10 cellular contexts compared by ENCODE assay signal in the genomic region with DNA sequence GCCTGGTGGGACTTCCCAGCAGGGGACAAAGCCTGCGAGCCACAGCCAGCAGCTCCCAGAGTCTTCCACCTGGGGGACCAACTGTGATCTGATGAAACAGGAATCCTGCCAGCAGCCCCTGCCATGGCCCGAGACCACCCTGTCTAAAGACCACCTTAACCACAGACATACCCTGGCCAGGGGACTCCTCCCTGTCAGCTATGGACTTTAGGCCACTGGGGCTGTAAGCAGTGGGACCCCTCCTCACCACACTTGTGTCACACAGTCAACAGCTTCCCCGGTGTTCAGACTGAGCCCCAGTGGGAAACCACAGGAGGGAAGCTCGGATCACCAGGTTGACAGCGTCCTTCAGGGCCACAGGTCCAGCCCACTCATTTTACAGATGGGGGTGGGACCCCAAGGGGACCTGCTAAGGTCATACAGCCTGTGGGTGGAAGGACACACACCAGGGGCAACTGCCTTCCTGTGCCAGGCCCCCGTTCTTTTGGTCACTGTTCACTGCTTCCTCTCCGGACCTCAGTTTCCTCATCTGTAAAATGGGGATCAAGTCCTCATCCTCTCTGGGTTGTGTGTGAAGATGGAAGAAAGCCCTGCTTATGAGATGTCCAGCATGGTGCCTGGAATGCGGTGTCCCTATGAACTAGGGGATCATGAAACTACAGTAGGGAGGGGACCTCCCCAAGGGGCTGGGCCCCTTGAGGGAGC. TPM values are rescaled to one million over a fixed set of nuclear protein-coding genes. Genes with fewer than 3 reads are reported as not detected.
DNase-seq lines count a peak whose midpoint lies in the region; TF ChIP-seq lines count a peak whose summit lies in the region.
"Had no signal": no experiment of that assay in that cellular context is flagged by ENCODE, and none has a peak within 500 bp of the region (broad histone marks: within the 10 kb centered on the region; RNA-seq: fewer than 3 reads in every experiment).

No MANE protein-coding gene starts in this region.

- peak overlapping the region; percentile 19 for H3K23ac ChIP-seq in mesendoderm (ENCODE audit: low read length)

- H3K4me3 Mint-ChIP-seq in activated T-helper 1 cell treated with anti-CD3 and anti-CD28 coated beads, Interleukin-12 subunit alpha, Interleukin-12 subunit beta, Interleukin-2, Interleukin-4 antibody, amounts not matched to agents 30 ng/mL and 10 ng/mL and 1 ng/mL, durations not matched to agents 14 hours and 24 hours and 36 hours: no peak overlapping the region
- H3K4me3 Mint-ChIP-seq: natural killer cell had no signal

- H3K27me3 Mint-ChIP-seq in activated T-helper 1 cell treated with anti-CD3 and anti-CD28 coated beads, Interleukin-12 subunit alpha, Interleukin-12 subunit beta, Interleukin-2, Interleukin-4 antibody, amounts not matched to agents 30 ng/mL and 10 ng/mL and 1 ng/mL, durations not matched to agents 14 hours and 24 hours and 36 hours (ENCODE audit: insufficient read depth): peaks cover 3% of the 10 kb centered on the region

- no peaks in the 10 kb centered on the region for H3K36me3 Mint-ChIP-seq in activated T-helper 1 cell treated with anti-CD3 and anti-CD28 coated beads, Interleukin-12 subunit alpha, Interleukin-12 subunit beta, Interleukin-2, Interleukin-4 antibody, amounts not matched to agents 30 ng/mL and 10 ng/mL and 1 ng/mL, durations not matched to agents 14 hours and 24 hours and 36 hours (ENCODE audit: low read depth)
- H3K36me3 Mint-ChIP-seq: natural killer cell had no signal

- H3K36me3 ChIP-seq in HUES64 (ENCODE audit: insufficient read depth, low read length) (peaks cover 66% of the 10 kb centered on the region), breast epithelium (no peaks in the 10 kb centered on the region), mesendoderm (ENCODE audit: control insufficient read depth, insufficient read depth, low read length) (peaks cover 36% of the 10 kb centered on the region), thyroid gland (peaks cover 12 to 16% of the 10 kb centered on the region in 2 donors), HAP-1 (replicated peaks) (peaks cover 51% of the 10 kb centered on the region)

- peak overlapping the region; percentile 51 for H2BK5ac ChIP-seq in mesendoderm (ENCODE audit: low read length)

- TF ChIP-seq POLR2A in breast epithelium (IDR thresholded peaks at IDR 0.05) (no peak), thyroid gland (IDR thresholded peaks at IDR 0.05) (no peak)

- H4K8ac ChIP-seq in mesendoderm (ENCODE audit: low read depth, low read length): no peak overlapping the region

- H3K4ac ChIP-seq in mesendoderm (ENCODE audit: low read depth, low read length): peak overlapping the region; percentile 49

- H3K9ac ChIP-seq in HUES64 (ENCODE audit: low read depth, low read length) (no peak overlapping the region), mesendoderm (ENCODE audit: low read length) (peak overlapping the region; percentile 48)

- H3K79me2 ChIP-seq in mesendoderm (ENCODE audit: control insufficient read depth, insufficient read depth, low read length): peaks cover 99% of the 10 kb centered on the region

- H4K5ac ChIP-seq in mesendoderm (ENCODE audit: low read length): no peak overlapping the region

- WGBS in HUES64: 84% methylated on average over 8 of the region's 8 CpGs
- no CpG with 5 or more reads among the region's 8 CpGs for WGBS in mesendoderm (ENCODE audit: extremely low coverage, insufficient coverage, low lambda C conversion rate)
- WGBS in thyroid gland, 2 donors: 34 to 71% methylated on average over 4 to 5 of the region's 8 CpGs

- intact Hi-C loops in breast epithelium (cut with DNase I; ENCODE audit: low total_unique reads) (no loop called here), thyroid gland (cut with DNase I) (loop anchor here (5.0 kb wide), 1 partner anchor 33 kb away; no protein-coding TSS in a partner anchor)
- intact Hi-C loops in activated T-helper 1 cell treated with anti-CD3 and anti-CD28 coated beads, Interleukin-12 subunit alpha, Interleukin-12 subunit beta, Interleukin-2, Interleukin-4 antibody, amounts not matched to agents 30 ng/mL and 10 ng/mL and 1 ng/mL, durations not matched to agents 14 hours and 24 hours and 36 hours (cut with micrococcal nuclease): no loop called here

- H3K4me1 ChIP-seq in HUES64 (ENCODE audit: insufficient read depth, low read length) (peaks cover 61% of the 10 kb centered on the region), breast epithelium (peaks cover 12 to 19% of the 10 kb centered on the region in 2 donors), mesendoderm (ENCODE audit: control insufficient read depth, low read depth, low read length) (peaks cover 52% of the 10 kb centered on the region), thyroid gland (peaks cover 69 to 80% of the 10 kb centered on the region in 2 donors), HAP-1 (no peaks in the 10 kb centered on the region)

- no peaks in the 10 kb centered on the region for H3K9me3 Mint-ChIP-seq in activated T-helper 1 cell treated with anti-CD3 and anti-CD28 coated beads, Interleukin-12 subunit alpha, Interleukin-12 subunit beta, Interleukin-2, Interleukin-4 antibody, amounts not matched to agents 30 ng/mL and 10 ng/mL and 1 ng/mL, durations not matched to agents 14 hours and 24 hours and 36 hours
- H3K9me3 Mint-ChIP-seq: natural killer cell had no signal

- no peak overlapping the region for H2BK120ac ChIP-seq in mesendoderm (ENCODE audit: low read depth, low read length)

- H2BK15ac ChIP-seq in mesendoderm (replicated peaks; ENCODE audit: low read depth): no peak overlapping the region

- peaks cover 8% of the 10 kb centered on the region for H3K4me1 Mint-ChIP-seq in activated T-helper 1 cell treated with anti-CD3 and anti-CD28 coated beads, Interleukin-12 subunit alpha, Interleukin-12 subunit beta, Interleukin-2, Interleukin-4 antibody, amounts not matched to agents 30 ng/mL and 10 ng/mL and 1 ng/mL, durations not matched to agents 14 hours and 24 hours and 36 hours (ENCODE audit: low read depth)

- H3K27me3 ChIP-seq in HUES64 (ENCODE audit: insufficient read depth, low read length) (no peaks in the 10 kb centered on the region), breast epithelium (no peaks in the 10 kb centered on the region), mesendoderm (ENCODE audit: insufficient read depth, low read length, poor library complexity) (no peaks in the 10 kb centered on the region), thyroid gland (no peaks in the 10 kb centered on the region), HAP-1 (ENCODE audit: low read depth) (no peaks in the 10 kb centered on the region)
- H3K27me3 ChIP-seq: foreskin keratinocyte had no signal

- no peak for TF ChIP-seq CTCF in breast epithelium (IDR thresholded peaks at IDR 0.05)
- no peak for TF ChIP-seq CTCF in thyroid gland (IDR thresholded peaks at IDR 0.05)

- H3K9me3 ChIP-seq in HUES64 (ENCODE audit: insufficient read depth, low read depth, low read length) (no peaks in the 10 kb centered on the region), breast epithelium (no peaks in the 10 kb centered on the region), thyroid gland (no peaks in the 10 kb centered on the region), HAP-1 (no peaks in the 10 kb centered on the region)

- no peak overlapping the region for H3K4me2 ChIP-seq in mesendoderm (ENCODE audit: low read length)

- H3K56ac ChIP-seq in mesendoderm (ENCODE audit: low read length): peak overlapping the region; percentile 81

- DNase-seq in breast epithelium (ENCODE audit: low spot score in 2 of 2) (no peak), mesendoderm (no peak), thyroid gland (no peak), NCI-H1694 treated with DMSO at 0.1 percent for 48 hours (lab: John Stamatoyannopoulos, UW) (no peak), HAP-1 (ENCODE audit: low spot score in 2 of 2) (no peak)
- no peak for DNase-seq in activated T-helper 1 cell treated with anti-CD3 and anti-CD28 coated beads, Interleukin-12 subunit alpha, Interleukin-12 subunit beta, Interleukin-2, Interleukin-4 antibody, amounts not matched to agents 30 ng/mL and 10 ng/mL and 1 ng/mL, durations not matched to agents 14 hours and 24 hours and 36 hours (ENCODE audit: low spot score)
- DNase-seq in activated CD4-positive, alpha-beta T cell treated with anti-CD3 and anti-CD28 coated beads, Interleukin-2, amount 50 U/mL, for 1 hour: no peak
- DNase-seq: natural killer cell had no signal

- H3K27ac Mint-ChIP-seq in activated T-helper 1 cell treated with anti-CD3 and anti-CD28 coated beads, Interleukin-12 subunit alpha, Interleukin-12 subunit beta, Interleukin-2, Interleukin-4 antibody, amounts not matched to agents 30 ng/mL and 10 ng/mL and 1 ng/mL, durations not matched to agents 14 hours and 24 hours and 36 hours: no peak overlapping the region
- H3K27ac Mint-ChIP-seq: natural killer cell had no signal

- H3K27ac ChIP-seq in HUES64 (ENCODE audit: low read depth, low read length) (peak overlapping the region; percentile 89), breast epithelium (peak overlapping the region; percentile 83 to 84), mesendoderm (ENCODE audit: low read depth, low read length) (peak overlapping the region; percentile 82), thyroid gland (peak overlapping the region; percentile 81 to 99 (median 98))

- H3K79me1 ChIP-seq in mesendoderm (ENCODE audit: low read length): peaks cover 24% of the 10 kb centered on the region

- peak overlapping the region; percentile 65 for H2AK5ac ChIP-seq in mesendoderm (ENCODE audit: low read length)

- peak overlapping the region; percentile 51 for H3K18ac ChIP-seq in mesendoderm (ENCODE audit: low read length)

- in situ Hi-C loops in HAP-1 (cut with MboI; ENCODE audit: low sequenced_read_pairs): no loop called here

- H3K4me3 ChIP-seq in HUES64 (ENCODE audit: low read length) (no peak overlapping the region), breast epithelium (peak overlapping the region in 2 of 3 donors; percentile 31 to 54), mesendoderm (ENCODE audit: low read length) (no peak overlapping the region), thyroid gland (replicated peaks in 1 of 3) (peak overlapping the region in 1 of 3 donors; percentile 21), HAP-1 (no peak overlapping the region)

RNA-seq across cellular contexts. Expression of a gene that starts 11.4 kb away (rescaled TPM):
- 28.0 TPM for polyA plus RNA-seq in HUES64 (2013, experiment 1 of 2)
- polyA plus RNA-seq in HUES64 (2013, experiment 2 of 2): 32.0 TPM
- 10 to 100 TPM in 2 of 3 donors, 1 to 10 TPM in 1; 5.8 to 18.4 (median 16.7) TPM for total RNA-seq in breast epithelium
- polyA plus RNA-seq in mesendoderm (2013, experiment 1 of 2): 78.4 TPM
- 74.3 TPM for polyA plus RNA-seq in mesendoderm (2013, experiment 2 of 2)
- 10 to 100 TPM; 22.3 to 53.2 (median 29.3) TPM for total RNA-seq in thyroid gland
- not detected in 2 replicates for total RNA-seq in activated T-helper 1 cell treated with anti-CD3 and anti-CD28 coated beads, Interleukin-12 subunit alpha, Interleukin-12 subunit beta, Interleukin-2, Interleukin-4 antibody, amounts not matched to agents 30 ng/mL and 10 ng/mL and 1 ng/mL, durations not matched to agents 14 hours and 24 hours and 36 hours

Comparison
In these comparisons a context has a peak if more than half of its experiments do, and no peak if none do; other contexts are left out.
1. H3K4me3 ChIP-seq: peak in breast epithelium (2 of 3); none in HUES64 (single experiment), mesendoderm (single experiment) and HAP-1 (single experiment).
2. Peak in every context shown above with its lines, with median percentiles within 50 percentile points of each other: H3K27ac ChIP-seq.